17 cellular contexts compared by ENCODE assay signal in genomic region chr21:41668686-41669532, GRCh38.
A peak's percentile ranks its signal among the peaks of the same experiment; 100 is the strongest.
DNase-seq lines count a peak whose midpoint lies in the region; ATAC-seq and TF ChIP-seq lines count a peak whose summit lies in the region.
"Had no signal": no experiment of that assay in that cellular context is flagged by ENCODE, and none has a peak within 500 bp of the region (broad histone marks: within the 10 kb centered on the region; RNA-seq: fewer than 3 reads in every experiment).

No MANE protein-coding gene starts in this region.

- POLR2A ChIA-PET in RWPE1 (lab: Yijun Ruan, JAX; ENCODE audit: low non-redundant PET): no interaction called here

- no peaks in the 10 kb centered on the region for H3K36me3 ChIP-seq in BLaER1 treated with 17β-estradiol and CSF1 and Interleukin-3, amounts not matched to agents 10 nM and 100 nM
- H3K36me3 ChIP-seq in esophagus squamous epithelium: no peaks in the 10 kb centered on the region

- H3K27ac ChIP-seq in BLaER1 treated with 17β-estradiol and CSF1 and Interleukin-3, amounts not matched to agents 10 nM and 100 nM: no peak overlapping the region
- H3K27ac ChIP-seq in RWPE1 (peak overlapping the region; percentile 66), esophagus squamous epithelium (peak overlapping the region; percentile 70 to 88 (median 83))

- intact Hi-C loops in esophagus squamous epithelium (cut with DNase I) (no loop called here), posterior vena cava (cut with DNase I) (no loop called here)

- no peak for TF ChIP-seq CTCF in RWPE1 (conservative IDR thresholded peaks at IDR 0.05; ENCODE audit: low read depth)
- peak in 1 of 6 experiments; percentile 19 for TF ChIP-seq CTCF in esophagus squamous epithelium (IDR thresholded peaks at IDR 0.05)

- H3K4me1 ChIP-seq in BLaER1 treated with 17β-estradiol and CSF1 and Interleukin-3, amounts not matched to agents 10 nM and 100 nM: peaks cover 25 to 49% (median 37%) of the 10 kb centered on the region in 10 experiments
- peaks cover 41 to 85% (median 46%) of the 10 kb centered on the region in 3 donors for H3K4me1 ChIP-seq in esophagus squamous epithelium

- no peaks in the 10 kb centered on the region; a peak in 1 of 22 replicates for H4K20me1 ChIP-seq in BLaER1 treated with 17β-estradiol and CSF1 and Interleukin-3, amounts not matched to agents 10 nM and 100 nM

- peak in 1 of 4 donors; percentile 21 for TF ChIP-seq POLR2A in esophagus squamous epithelium (IDR thresholded peaks at IDR 0.05)

- H3K9ac ChIP-seq in BLaER1 treated with 17β-estradiol and CSF1 and Interleukin-3, amounts not matched to agents 10 nM and 100 nM: no peak overlapping the region

- 38 to 50% methylated on average over 2 to 6 of the region's 26 CpGs for WGBS in esophagus squamous epithelium, 2 donors

- CTCF ChIA-PET in RWPE1 (lab: Yijun Ruan, JAX): interaction anchor here (0.7 kb wide), 1 partner anchor 9 kb away, joined by 3 read pairs; no protein-coding TSS in a partner anchor

- no peaks in the 10 kb centered on the region for H3K9me3 ChIP-seq in BLaER1 treated with 17β-estradiol and CSF1 and Interleukin-3, amounts not matched to agents 10 nM and 100 nM (replicated peaks in 1 of 11)
- H3K9me3 ChIP-seq in esophagus squamous epithelium: no peaks in the 10 kb centered on the region

- no peak for ATAC-seq in HG03097 (IDR thresholded peaks at IDR 0.05; ENCODE audit: low FRiP score, unreplicated experiment)
- no peak for ATAC-seq in HG03460 (IDR thresholded peaks at IDR 0.05; ENCODE audit: unreplicated experiment)

- DNase-seq in RWPE1 (ENCODE audit: low spot score) (no peak), esophagus squamous epithelium (lab: John Stamatoyannopoulos, UW) (no peak), posterior vena cava (ENCODE audit: low spot score) (peak; percentile 66), amygdala (lab: John Stamatoyannopoulos, UW) (no peak), T-helper 1 cell (no peak)
- DNase-seq: C1 segment of cervical spinal cord; CD8-positive, alpha-beta memory T cell; DMS79; KG1; MV-4-11; NCI-H1694 treated with DMSO at 0.1 percent for 48 hours; NCI-H510A; NCI-H774; SIG-M5 had no signal

- no peak overlapping the region for H3K4me3 ChIP-seq in BLaER1 treated with 17β-estradiol and CSF1 and Interleukin-3, amounts not matched to agents 10 nM and 100 nM
- H3K4me3 ChIP-seq in esophagus squamous epithelium: peak overlapping the region in 3 of 4 donors; percentile 13 to 21 (median 14)

- H3K27me3 ChIP-seq in BLaER1 treated with 17β-estradiol and CSF1 and Interleukin-3, amounts not matched to agents 10 nM and 100 nM: 0 out of 22 replicates have a peak, but pooled peaks cover 0 to 7% (median 0%) of the 10 kb centered on the region in 11 experiments
- peaks cover 0 to 6% (median 0%) of the 10 kb centered on the region in 4 donors for H3K27me3 ChIP-seq in esophagus squamous epithelium

- H3K4me2 ChIP-seq in BLaER1 treated with 17β-estradiol and CSF1 and Interleukin-3, amounts not matched to agents 10 nM and 100 nM: peak overlapping the region in 8 of 11 experiments; percentile 26 to 64 (median 52); a peak in 11 of 22 replicates

Comparison
In these comparisons a context has a peak if more than half of its experiments do, and no peak if none do; other contexts are left out.
1. H3K27ac ChIP-seq: peak in RWPE1 (single experiment) and esophagus squamous epithelium (4 of 4); none in BLaER1 treated with 17β-estradiol and CSF1 and Interleukin-3, amounts not matched to agents 10 nM and 100 nM (0 of 11).
2. H3K4me3 ChIP-seq: peak in esophagus squamous epithelium (3 of 4); none in BLaER1 treated with 17β-estradiol and CSF1 and Interleukin-3, amounts not matched to agents 10 nM and 100 nM (0 of 10).